Comparison of ENCODE assay signal across 8 cellular contexts in genomic region chr20:36098364-36098763, GRCh38. TPM values are rescaled to one million over a fixed set of nuclear protein-coding genes. Genes with fewer than 3 reads are reported as not detected.
DNase-seq lines count a peak whose midpoint lies in the region; ATAC-seq and TF ChIP-seq lines count a peak whose summit lies in the region.

No MANE protein-coding gene starts in this region.

- peaks cover 47% of the 10 kb centered on the region for H3K4me1 ChIP-seq in ACC112 (ENCODE audit: control insufficient read depth, insufficient read depth, low read length, unreplicated experiment)
- peaks cover 31% of the 10 kb centered on the region for H3K4me1 ChIP-seq in left ventricle myocardium inferior

- intact Hi-C loops in left ventricle myocardium inferior (cut with micrococcal nuclease): no loop called here

- H3K9me3 ChIP-seq in left ventricle myocardium inferior (replicated peaks): no peaks in the 10 kb centered on the region

- no peak overlapping the region for H3K27ac Mint-ChIP-seq in activated CD8-positive, alpha-beta memory T cell treated with anti-CD3 and anti-CD28 coated beads, Interleukin-2, amount 10 ng/mL, durations not matched to agents 7 days and 5 days

- H3K79me2 ChIP-seq in ACC112 (ENCODE audit: control insufficient read depth, insufficient read depth, low read length, unreplicated experiment): peaks cover 2% of the 10 kb centered on the region

- H3K27me3 ChIP-seq in ACC112 (ENCODE audit: insufficient read depth, low read length) (no peaks in the 10 kb centered on the region), left ventricle myocardium inferior (ENCODE audit: low read depth) (peaks cover under 1% of the 10 kb centered on the region)

- H3K4me3 Mint-ChIP-seq in activated CD8-positive, alpha-beta memory T cell treated with anti-CD3 and anti-CD28 coated beads, Interleukin-2, amount 10 ng/mL, durations not matched to agents 7 days and 5 days: no peak overlapping the region

- no peaks in the 10 kb centered on the region for H3K36me3 Mint-ChIP-seq in activated CD8-positive, alpha-beta memory T cell treated with anti-CD3 and anti-CD28 coated beads, Interleukin-2, amount 10 ng/mL, durations not matched to agents 7 days and 5 days

- 0 out of 2 replicates have a peak overlapping the region, but pooled peaks have one; percentile 14 for H3K4me3 ChIP-seq in ACC112 (ENCODE audit: low read depth, low read length)
- no peak overlapping the region for H3K4me3 ChIP-seq in left ventricle myocardium inferior

- no peak for TF ChIP-seq CTCF in left ventricle myocardium inferior (IDR thresholded peaks at IDR 0.05; ENCODE audit: borderline replicate concordance)

- CTCF ChIA-PET in activated CD8-positive, alpha-beta memory T cell treated with anti-CD3 and anti-CD28 coated beads, Interleukin-2, amount 10 ng/mL, durations not matched to agents 7 days and 5 days (lab: Charles Lee): interaction anchor here (0.8 to 1.9 kb wide), 4 partner anchors 102 to 143 kb away, joined by 3 to 7 read pairs (median 4); no protein-coding TSS in a partner anchor

- no peaks in the 10 kb centered on the region for H3K36me3 ChIP-seq in ACC112 (ENCODE audit: insufficient read depth, low read length)
- H3K36me3 ChIP-seq in left ventricle myocardium inferior: no peaks in the 10 kb centered on the region

- H3K9me3 Mint-ChIP-seq in activated CD8-positive, alpha-beta memory T cell treated with anti-CD3 and anti-CD28 coated beads, Interleukin-2, amount 10 ng/mL, durations not matched to agents 7 days and 5 days (ENCODE audit: low read depth): no peaks in the 10 kb centered on the region

- peak; percentile 61 for ATAC-seq in HG02571 (IDR thresholded peaks at IDR 0.05; ENCODE audit: unreplicated experiment)
- no peak for ATAC-seq in HG02981 (IDR thresholded peaks at IDR 0.05; ENCODE audit: unreplicated experiment)
- ATAC-seq in activated CD8-positive, alpha-beta memory T cell treated with anti-CD3 and anti-CD28 coated beads, Interleukin-2, amount 10 ng/mL, durations not matched to agents 7 days and 5 days: no peak

- H3K4me1 Mint-ChIP-seq in activated CD8-positive, alpha-beta memory T cell treated with anti-CD3 and anti-CD28 coated beads, Interleukin-2, amount 10 ng/mL, durations not matched to agents 7 days and 5 days: peaks cover 16% of the 10 kb centered on the region

- DNase-seq in SKM-1 treated with dmso at 0.1 percent for 144 hours (lab: John Stamatoyannopoulos, UW; ENCODE audit: unreplicated experiment) (peak; percentile 52), left ventricle myocardium inferior (no peak), retina (no peak)
- no peak for DNase-seq in activated CD8-positive, alpha-beta memory T cell treated with anti-CD3 and anti-CD28 coated beads, Interleukin-2, amount 10 ng/mL, durations not matched to agents 7 days and 5 days
- no peak for DNase-seq in stimulated activated CD4-positive, alpha-beta T cell treated with anti-CD3 and anti-CD28 coated beads, Interleukin-2, amount 100 ng/mL, for 24 hours

- peak overlapping the region; percentile 30 for H2AFZ ChIP-seq in ACC112 (ENCODE audit: low read length, unreplicated experiment)

- H3K27ac ChIP-seq in ACC112 (ENCODE audit: low read depth, low read length): peak overlapping the region; percentile 85
- peak overlapping the region; percentile 48 for H3K27ac ChIP-seq in left ventricle myocardium inferior (replicated peaks)

- peaks cover 18% of the 10 kb centered on the region for H3K27me3 Mint-ChIP-seq in activated CD8-positive, alpha-beta memory T cell treated with anti-CD3 and anti-CD28 coated beads, Interleukin-2, amount 10 ng/mL, durations not matched to agents 7 days and 5 days

RNA-seq across cellular contexts. Expression of gene EPB41L1, which starts 56.2 kb away (rescaled TPM):
- 14.6 TPM for total RNA-seq in left ventricle myocardium inferior
- under 1 TPM in 1 of 2 experiments, not detected in 1; 0.28 TPM for total RNA-seq in activated CD8-positive, alpha-beta memory T cell treated with anti-CD3 and anti-CD28 coated beads, Interleukin-2, amount 10 ng/mL, durations not matched to agents 7 days and 5 days

Comparison
In these comparisons a context has a peak if more than half of its experiments do, and no peak if none do; other contexts are left out.
1. RNA of gene EPB41L1, which starts 56.2 kb away (total RNA-seq): 14.6 TPM in left ventricle myocardium inferior (single experiment); 0.28 TPM in activated CD8-positive, alpha-beta memory T cell treated with anti-CD3 and anti-CD28 coated beads, Interleukin-2, amount 10 ng/mL, durations not matched to agents 7 days and 5 days; every median in the first group is over 10 times any median in the second.